Comparison of ENCODE assay signal across 12 cellular contexts in the genomic region with DNA sequence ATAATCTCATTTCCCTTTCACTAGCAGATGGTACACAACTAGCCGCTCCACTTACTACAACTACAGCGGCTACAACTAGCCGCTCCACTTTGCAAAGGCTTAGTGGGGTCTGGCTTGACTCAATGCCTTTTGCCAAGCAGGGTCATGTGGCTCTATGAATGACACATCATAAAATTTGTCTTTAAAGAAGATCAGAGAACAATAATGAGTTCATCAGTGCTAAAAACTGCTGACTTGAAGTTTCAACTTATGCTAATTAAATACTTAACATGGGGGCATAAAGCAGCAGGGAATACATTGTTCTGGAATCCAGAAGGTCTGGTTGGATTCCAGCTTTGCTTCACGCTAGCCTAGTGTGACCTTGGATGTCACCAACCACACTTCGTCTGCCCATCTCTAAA. TPM values are rescaled to one million over a fixed set of nuclear protein-coding genes. Genes with fewer than 3 reads are reported as not detected.
DNase-seq lines count a peak whose midpoint lies in the region; ATAC-seq and TF ChIP-seq lines count a peak whose summit lies in the region.
"Had no signal": no experiment of that assay in that cellular context is flagged by ENCODE, and none has a peak within 500 bp of the region (broad histone marks: within the 10 kb centered on the region; RNA-seq: fewer than 3 reads in every experiment).

No MANE protein-coding gene starts in this region.

- TF ChIP-seq CTCF in left ventricle myocardium inferior (IDR thresholded peaks at IDR 0.05; ENCODE audit: borderline replicate concordance), result no peak
- no peak for TF ChIP-seq CTCF in upper lobe of left lung (IDR thresholded peaks at IDR 0.05)

- H3K9me3 Mint-ChIP-seq in activated T-helper 17 cell treated with anti-CD3 and anti-CD28 coated beads, Interleukin-2, amount 50 U/mL, for 72 hours, result peaks cover 6% of the 10 kb centered on the region
- no peaks in the 10 kb centered on the region for H3K9me3 Mint-ChIP-seq in memory B cell
- H3K9me3 Mint-ChIP-seq: activated naive CD4-positive, alpha-beta T cell treated with anti-CD3 and anti-CD28 coated beads for 36 hours had no signal

- DNase-seq in left ventricle myocardium inferior (no peak), Right ventricle myocardium superior (no peak), memory B cell (ENCODE audit: low spot score in 2 of 2) (no peak), upper lobe of left lung (no peak), anterior cingulate cortex (lab: John Stamatoyannopoulos, UW) (no peak), erythroblast (lab: John Stamatoyannopoulos, UW) (no peak), COLO829 (ENCODE audit: low spot score) (no peak)
- DNase-seq: activated naive CD4-positive, alpha-beta T cell treated with anti-CD3 and anti-CD28 coated beads for 36 hours; COR-L47; NCI-H2171 had no signal

- H3K27ac Mint-ChIP-seq in activated T-helper 17 cell treated with anti-CD3 and anti-CD28 coated beads, Interleukin-2, amount 50 U/mL, for 72 hours, result peak overlapping the region; percentile 61
- peak overlapping the region; percentile 100 for H3K27ac Mint-ChIP-seq in memory B cell

- H3K27ac ChIP-seq in left ventricle myocardium inferior (replicated peaks), result peak overlapping the region; percentile 78
- peak overlapping the region; percentile 84 to 93 (median 86) for H3K27ac ChIP-seq in upper lobe of left lung

- peaks cover 40% of the 10 kb centered on the region for H3K4me1 Mint-ChIP-seq in activated T-helper 17 cell treated with anti-CD3 and anti-CD28 coated beads, Interleukin-2, amount 50 U/mL, for 72 hours
- H3K4me1 Mint-ChIP-seq in memory B cell, result peaks cover 46% of the 10 kb centered on the region

- intact Hi-C loops in left ventricle myocardium inferior (cut with micrococcal nuclease) (no loop called here), Right ventricle myocardium superior (cut with DNase I) (no loop called here)

- H3K9me3 ChIP-seq in left ventricle myocardium inferior (replicated peaks), result peaks cover 3% of the 10 kb centered on the region
- H3K9me3 ChIP-seq in upper lobe of left lung, result no peaks in the 10 kb centered on the region

- H3K36me3 Mint-ChIP-seq in activated T-helper 17 cell treated with anti-CD3 and anti-CD28 coated beads, Interleukin-2, amount 50 U/mL, for 72 hours (ENCODE audit: low read depth), result peaks cover 36% of the 10 kb centered on the region
- H3K36me3 Mint-ChIP-seq in memory B cell, result peaks cover 13% of the 10 kb centered on the region

- TF ChIP-seq POLR2A in upper lobe of left lung (IDR thresholded peaks at IDR 0.05) (no peak), erythroblast (IDR thresholded peaks at IDR 0.05; ENCODE audit: low read length) (no peak)

- H3K4me3 Mint-ChIP-seq in activated T-helper 17 cell treated with anti-CD3 and anti-CD28 coated beads, Interleukin-2, amount 50 U/mL, for 72 hours, result peak overlapping the region; percentile 40
- H3K4me3 Mint-ChIP-seq in memory B cell, result peak overlapping the region; percentile 99
- H3K4me3 Mint-ChIP-seq: activated naive CD4-positive, alpha-beta T cell treated with anti-CD3 and anti-CD28 coated beads for 36 hours had no signal

- TF ChIP-seq EP300 in upper lobe of left lung (IDR thresholded peaks at IDR 0.05), result no peak

- peaks cover 45% of the 10 kb centered on the region for H3K4me1 ChIP-seq in left ventricle myocardium inferior
- H3K4me1 ChIP-seq in upper lobe of left lung, result peaks cover 30 to 45% (median 36%) of the 10 kb centered on the region in 4 donors

- H3K36me3 ChIP-seq in left ventricle myocardium inferior, result peaks cover 17% of the 10 kb centered on the region
- peaks cover 0 to 23% (median 0%) of the 10 kb centered on the region in 4 donors for H3K36me3 ChIP-seq in upper lobe of left lung

- ATAC-seq in Right ventricle myocardium superior (ENCODE audit: poor library complexity) (no peak), memory B cell (ENCODE audit: low read depth) (no peak), upper lobe of left lung (ENCODE audit: low FRiP score in 2 of 2) (no peak)
- ATAC-seq in activated T-helper 17 cell treated with anti-CD3 and anti-CD28 coated beads, Interleukin-2, amount 50 U/mL, for 72 hours (replicated peaks), result no peak
- ATAC-seq: SK-N-SH treated with all-trans-retinoic acid at 6 μM for 48 hours had no signal

- WGBS in upper lobe of left lung, 2 donors, result 90% methylated on average over 5 of the region's 5 CpGs

- no peaks in the 10 kb centered on the region for H3K27me3 Mint-ChIP-seq in activated T-helper 17 cell treated with anti-CD3 and anti-CD28 coated beads, Interleukin-2, amount 50 U/mL, for 72 hours
- no peaks in the 10 kb centered on the region for H3K27me3 Mint-ChIP-seq in memory B cell

- H3K4me3 ChIP-seq in left ventricle myocardium inferior (no peak overlapping the region), upper lobe of left lung (no peak overlapping the region)

- H3K27me3 ChIP-seq in left ventricle myocardium inferior (ENCODE audit: low read depth) (no peaks in the 10 kb centered on the region), upper lobe of left lung (no peaks in the 10 kb centered on the region)

RNA-seq across cellular contexts. Expression of a gene that starts 2.0 kb away (rescaled TPM):
- 5.6 TPM for total RNA-seq in left ventricle myocardium inferior
- total RNA-seq in Right ventricle myocardium superior, result 5.0 TPM
- total RNA-seq in activated T-helper 17 cell treated with anti-CD3 and anti-CD28 coated beads, Interleukin-2, amount 50 U/mL, for 72 hours, result 10 to 100 TPM; 43.3 to 58.3 TPM
- total RNA-seq in upper lobe of left lung, result 100 to 1,000 TPM in 2 of 6 donors, 10 to 100 TPM in 4; 61.7 to 268 (median 78.3) TPM

RNA-seq across cellular contexts. Expression of a gene that starts 17.1 kb away (rescaled TPM):
- total RNA-seq in left ventricle myocardium inferior, result 3.5 TPM
- total RNA-seq in Right ventricle myocardium superior, result 4.1 TPM
- total RNA-seq in activated T-helper 17 cell treated with anti-CD3 and anti-CD28 coated beads, Interleukin-2, amount 50 U/mL, for 72 hours, result 1 to 10 TPM; 8.0 to 9.7 TPM
- 10 to 100 TPM in 5 of 6 donors, 1 to 10 TPM in 1; 9.4 to 25.2 (median 15.4) TPM for total RNA-seq in upper lobe of left lung

RNA-seq across cellular contexts. Expression of a gene that starts 17.2 kb away (rescaled TPM):
- total RNA-seq in left ventricle myocardium inferior, result 3.9 TPM
- total RNA-seq in Right ventricle myocardium superior, result 5.5 TPM
- total RNA-seq in activated T-helper 17 cell treated with anti-CD3 and anti-CD28 coated beads, Interleukin-2, amount 50 U/mL, for 72 hours, result under 1 TPM in 1 of 2 donors, not detected in 1; 0.39 TPM
- 10 to 100 TPM in 2 of 6 donors, 1 to 10 TPM in 4; 3.5 to 44.3 (median 6.5) TPM for total RNA-seq in upper lobe of left lung

RNA-seq across cellular contexts. Expression of a gene that starts 25.4 kb away (rescaled TPM):
- total RNA-seq in left ventricle myocardium inferior, result 2.6 TPM
- total RNA-seq in Right ventricle myocardium superior, result 2.4 TPM
- 10 to 100 TPM; 11.0 to 11.4 TPM for total RNA-seq in activated T-helper 17 cell treated with anti-CD3 and anti-CD28 coated beads, Interleukin-2, amount 50 U/mL, for 72 hours
- 10 to 100 TPM in 3 of 6 donors, 1 to 10 TPM in 3; 5.1 to 14.9 (median 9.7) TPM for total RNA-seq in upper lobe of left lung
